In genomic region chr1:226680653-226681052, GRCh38 we compare ENCODE assay signal across 8 cellular contexts. TPM values are rescaled to one million over a fixed set of nuclear protein-coding genes. Genes with fewer than 3 reads are reported as not detected.
DNase-seq lines count a peak whose midpoint lies in the region; ATAC-seq and TF ChIP-seq lines count a peak whose summit lies in the region.
"Had no signal": no experiment of that assay in that cellular context is flagged by ENCODE, and none has a peak within 500 bp of the region (broad histone marks: within the 10 kb centered on the region; RNA-seq: fewer than 3 reads in every experiment).

No MANE protein-coding gene starts in this region.

- POLR2A ChIA-PET in activated CD8-positive, alpha-beta T cell treated with anti-CD3 and anti-CD28 coated beads, Interleukin-2, amount 10 ng/mL, durations not matched to agents 7 days and 5 days (lab: Charles Lee): interaction anchor here (4.2 kb wide), 1 partner anchor 23 kb away, joined by 17 read pairs; no protein-coding TSS in a partner anchor

- H3K36me3 Mint-ChIP-seq in HFFc6 (ENCODE audit: low read depth) (no peaks in the 10 kb centered on the region), immature natural killer cell (peaks cover 0 to 7% (median 0%) of the 10 kb centered on the region in 3 donors)
- H3K36me3 Mint-ChIP-seq in activated CD8-positive, alpha-beta T cell treated with anti-CD3 and anti-CD28 coated beads, Interleukin-2, amount 10 ng/mL, durations not matched to agents 7 days and 5 days (ENCODE audit: low read depth): peaks cover 33% of the 10 kb centered on the region
- peaks cover 40% of the 10 kb centered on the region for H3K36me3 Mint-ChIP-seq in stimulated activated effector memory CD8-positive, alpha-beta T cell treated with anti-CD3 and anti-CD28 coated beads, Interleukin-12 subunit alpha, Interleukin-12 subunit beta, amount 100 ng/mL, for 72 hours

- no peak for TF ChIP-seq CTCF in HFFc6 (IDR thresholded peaks at IDR 0.05)

- peaks cover 13% of the 10 kb centered on the region for H3K27me3 Mint-ChIP-seq in HFFc6 (ENCODE audit: insufficient read depth)
- no peaks in the 10 kb centered on the region for H3K27me3 Mint-ChIP-seq in activated CD8-positive, alpha-beta T cell treated with anti-CD3 and anti-CD28 coated beads, Interleukin-2, amount 10 ng/mL, durations not matched to agents 7 days and 5 days (ENCODE audit: low read depth)
- peaks cover 10 to 34% (median 14%) of the 10 kb centered on the region in 3 donors for H3K27me3 Mint-ChIP-seq in immature natural killer cell (ENCODE audit: low read depth in 3 of 3)

- CTCF ChIA-PET in activated CD8-positive, alpha-beta T cell treated with anti-CD3 and anti-CD28 coated beads, Interleukin-2, amount 10 ng/mL, durations not matched to agents 7 days and 5 days (lab: Charles Lee): interaction anchor here (0.6 to 3.1 kb wide), 5 partner anchors 11 to 54 kb away, joined by 3 to 11 read pairs (median 3); no protein-coding TSS in a partner anchor

- DNase-seq in HFFc6 (no peak), immature natural killer cell (no peak), amygdala (lab: John Stamatoyannopoulos, UW) (no peak), NCI-H748 (lab: John Stamatoyannopoulos, UW; ENCODE audit: unreplicated experiment) (no peak)
- DNase-seq in activated CD8-positive, alpha-beta T cell treated with anti-CD3 and anti-CD28 coated beads, Interleukin-2, amount 10 ng/mL, durations not matched to agents 7 days and 5 days: no peak
- DNase-seq in stimulated activated effector memory CD8-positive, alpha-beta T cell treated with anti-CD3 and anti-CD28 coated beads, Interleukin-12 subunit alpha, Interleukin-12 subunit beta, amount 100 ng/mL, for 72 hours (ENCODE audit: low spot score in 2 of 2): no peak
- DNase-seq: NCI-H187 had no signal

- H3K4me1 Mint-ChIP-seq in HFFc6 (ENCODE audit: low read depth) (peaks cover 40% of the 10 kb centered on the region), immature natural killer cell (peaks cover 99 to 100% of the 10 kb centered on the region in 2 donors)
- H3K4me1 Mint-ChIP-seq in activated CD8-positive, alpha-beta T cell treated with anti-CD3 and anti-CD28 coated beads, Interleukin-2, amount 10 ng/mL, durations not matched to agents 7 days and 5 days (ENCODE audit: low read depth): peaks cover 89% of the 10 kb centered on the region
- H3K4me1 Mint-ChIP-seq in stimulated activated effector memory CD8-positive, alpha-beta T cell treated with anti-CD3 and anti-CD28 coated beads, Interleukin-12 subunit alpha, Interleukin-12 subunit beta, amount 100 ng/mL, for 72 hours: peaks cover 98% of the 10 kb centered on the region

- ATAC-seq in activated CD8-positive, alpha-beta T cell treated with anti-CD3 and anti-CD28 coated beads, Interleukin-2, amount 10 ng/mL, durations not matched to agents 7 days and 5 days: no peak
- ATAC-seq in stimulated activated effector memory CD8-positive, alpha-beta T cell treated with anti-CD3 and anti-CD28 coated beads, Interleukin-12 subunit alpha, Interleukin-12 subunit beta, amount 100 ng/mL, for 72 hours: no peak
- ATAC-seq in HG03039 (IDR thresholded peaks at IDR 0.05; ENCODE audit: unreplicated experiment): no peak

- no peak overlapping the region for H3K27ac Mint-ChIP-seq in HFFc6
- H3K27ac Mint-ChIP-seq in activated CD8-positive, alpha-beta T cell treated with anti-CD3 and anti-CD28 coated beads, Interleukin-2, amount 10 ng/mL, durations not matched to agents 7 days and 5 days: peak overlapping the region; percentile 86
- H3K27ac Mint-ChIP-seq in immature natural killer cell: peak overlapping the region; percentile 98 to 100 (median 99)
- peak overlapping the region; percentile 97 for H3K27ac Mint-ChIP-seq in stimulated activated effector memory CD8-positive, alpha-beta T cell treated with anti-CD3 and anti-CD28 coated beads, Interleukin-12 subunit alpha, Interleukin-12 subunit beta, amount 100 ng/mL, for 72 hours

- peak overlapping the region; percentile 78; the same call in 1 of the 2 replicates for H3K4me3 Mint-ChIP-seq in HFFc6
- H3K4me3 Mint-ChIP-seq in activated CD8-positive, alpha-beta T cell treated with anti-CD3 and anti-CD28 coated beads, Interleukin-2, amount 10 ng/mL, durations not matched to agents 7 days and 5 days: no peak overlapping the region
- peak overlapping the region; percentile 80 to 92 (median 88) for H3K4me3 Mint-ChIP-seq in immature natural killer cell
- H3K4me3 Mint-ChIP-seq in stimulated activated effector memory CD8-positive, alpha-beta T cell treated with anti-CD3 and anti-CD28 coated beads, Interleukin-12 subunit alpha, Interleukin-12 subunit beta, amount 100 ng/mL, for 72 hours: peak overlapping the region; percentile 64

- H3K9me3 Mint-ChIP-seq in HFFc6: no peaks in the 10 kb centered on the region
- no peaks in the 10 kb centered on the region for H3K9me3 Mint-ChIP-seq in activated CD8-positive, alpha-beta T cell treated with anti-CD3 and anti-CD28 coated beads, Interleukin-2, amount 10 ng/mL, durations not matched to agents 7 days and 5 days (ENCODE audit: insufficient read depth)
- no peaks in the 10 kb centered on the region for H3K9me3 Mint-ChIP-seq in immature natural killer cell
- H3K9me3 Mint-ChIP-seq in stimulated activated effector memory CD8-positive, alpha-beta T cell treated with anti-CD3 and anti-CD28 coated beads, Interleukin-12 subunit alpha, Interleukin-12 subunit beta, amount 100 ng/mL, for 72 hours: no peaks in the 10 kb centered on the region

RNA-seq across cellular contexts. Expression of gene ITPKB, which starts 58.4 kb away (rescaled TPM):
- total RNA-seq in HFFc6 (2021; fragmentation: NEBNext Ultra II Directional; extraction: Animal tissue kit (Norgen Biotek cat#: 25700)): 1 to 10 TPM; 1.7 to 3.0 (median 2.2) TPM
- total RNA-seq in activated CD8-positive, alpha-beta T cell treated with anti-CD3 and anti-CD28 coated beads, Interleukin-2, amount 10 ng/mL, durations not matched to agents 7 days and 5 days: 10 to 100 TPM; 47.0 to 47.4 TPM
- 10 to 100 TPM; 14.1 to 37.8 (median 18.7) TPM for polyA plus RNA-seq in immature natural killer cell

Comparison
In these comparisons a context has a peak if more than half of its experiments do, and no peak if none do; other contexts are left out.
1. RNA of gene ITPKB, which starts 58.4 kb away (total RNA-seq): 47.0 to 47.4 TPM in activated CD8-positive, alpha-beta T cell treated with anti-CD3 and anti-CD28 coated beads, Interleukin-2, amount 10 ng/mL, durations not matched to agents 7 days and 5 days; 1.7 to 3.0 TPM in HFFc6; every median in the first group is over 10 times any median in the second.